1 cellular context compared by ENCODE assay signal in genomic region chr5:179618923-179619554, GRCh38.
TF ChIP-seq lines count a peak whose summit lies in the region.

No MANE protein-coding gene starts in this region.

TF ChIP-seq in K562, 482 proteins besides CTCF, POLR2A, EP300 and RAD21 (continued from another document):
- no peak for TF ChIP-seq FUS (optimal IDR thresholded peaks at IDR 0.05; ENCODE audit: low read depth, low read length)
- TF ChIP-seq, protein P1, sequence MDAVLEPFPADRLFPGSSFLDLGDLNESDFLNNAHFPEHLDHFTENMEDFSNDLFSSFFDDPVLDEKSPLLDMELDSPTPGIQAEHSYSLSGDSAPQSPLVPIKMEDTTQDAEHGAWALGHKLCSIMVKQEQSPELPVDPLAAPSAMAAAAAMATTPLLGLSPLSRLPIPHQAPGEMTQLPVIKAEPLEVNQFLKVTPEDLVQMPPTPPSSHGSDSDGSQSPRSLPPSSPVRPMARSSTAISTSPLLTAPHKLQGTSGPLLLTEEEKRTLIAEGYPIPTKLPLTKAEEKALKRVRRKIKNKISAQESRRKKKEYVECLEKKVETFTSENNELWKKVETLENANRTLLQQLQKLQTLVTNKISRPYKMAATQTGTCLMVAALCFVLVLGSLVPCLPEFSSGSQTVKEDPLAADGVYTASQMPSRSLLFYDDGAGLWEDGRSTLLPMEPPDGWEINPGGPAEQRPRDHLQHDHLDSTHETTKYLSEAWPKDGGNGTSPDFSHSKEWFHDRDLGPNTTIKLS (IDR thresholded peaks at IDR 0.05; ENCODE audit: borderline replicate concordance, low read depth) = no peak
- TF ChIP-seq, protein P2, sequence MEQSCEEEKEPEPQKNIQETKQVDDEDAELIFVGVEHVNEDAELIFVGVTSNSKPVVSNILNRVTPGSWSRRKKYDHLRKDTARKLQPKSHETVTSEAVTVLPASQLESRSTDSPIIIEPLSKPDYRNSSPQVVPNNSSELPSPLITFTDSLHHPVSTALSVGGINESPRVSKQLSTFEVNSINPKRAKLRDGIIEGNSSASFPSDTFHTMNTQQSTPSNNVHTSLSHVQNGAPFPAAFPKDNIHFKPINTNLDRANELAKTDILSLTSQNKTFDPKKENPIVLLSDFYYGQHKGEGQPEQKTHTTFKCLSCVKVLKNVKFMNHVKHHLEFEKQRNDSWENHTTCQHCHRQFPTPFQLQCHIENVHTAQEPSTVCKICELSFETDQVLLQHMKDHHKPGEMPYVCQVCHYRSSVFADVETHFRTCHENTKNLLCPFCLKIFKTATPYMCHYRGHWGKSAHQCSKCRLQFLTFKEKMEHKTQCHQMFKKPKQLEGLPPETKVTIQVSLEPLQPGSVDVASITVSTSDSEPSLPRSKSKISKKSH (CRISPR knock-in tag; IDR thresholded peaks at IDR 0.05) = no peak
- no peak for TF ChIP-seq NFE2L1 (tag; IDR thresholded peaks at IDR 0.05; ENCODE audit: borderline replicate concordance, low read depth)
- TF ChIP-seq FOXK2 (conservative IDR thresholded peaks at IDR 0.05 in 1 of 2, IDR thresholded peaks at IDR 0.05 in 1 of 2; ENCODE audit: low read depth in 2 of 2) = no peak
- no peak for TF ChIP-seq PHF21A (IDR thresholded peaks at IDR 0.05; ENCODE audit: borderline replicate concordance, low read depth)
- peak; percentile 51; the same call in 1 of the 2 replicates for TF ChIP-seq RBFOX2 (IDR thresholded peaks at IDR 0.05; ENCODE audit: low read depth, low read length)
- TF ChIP-seq, protein P3, sequence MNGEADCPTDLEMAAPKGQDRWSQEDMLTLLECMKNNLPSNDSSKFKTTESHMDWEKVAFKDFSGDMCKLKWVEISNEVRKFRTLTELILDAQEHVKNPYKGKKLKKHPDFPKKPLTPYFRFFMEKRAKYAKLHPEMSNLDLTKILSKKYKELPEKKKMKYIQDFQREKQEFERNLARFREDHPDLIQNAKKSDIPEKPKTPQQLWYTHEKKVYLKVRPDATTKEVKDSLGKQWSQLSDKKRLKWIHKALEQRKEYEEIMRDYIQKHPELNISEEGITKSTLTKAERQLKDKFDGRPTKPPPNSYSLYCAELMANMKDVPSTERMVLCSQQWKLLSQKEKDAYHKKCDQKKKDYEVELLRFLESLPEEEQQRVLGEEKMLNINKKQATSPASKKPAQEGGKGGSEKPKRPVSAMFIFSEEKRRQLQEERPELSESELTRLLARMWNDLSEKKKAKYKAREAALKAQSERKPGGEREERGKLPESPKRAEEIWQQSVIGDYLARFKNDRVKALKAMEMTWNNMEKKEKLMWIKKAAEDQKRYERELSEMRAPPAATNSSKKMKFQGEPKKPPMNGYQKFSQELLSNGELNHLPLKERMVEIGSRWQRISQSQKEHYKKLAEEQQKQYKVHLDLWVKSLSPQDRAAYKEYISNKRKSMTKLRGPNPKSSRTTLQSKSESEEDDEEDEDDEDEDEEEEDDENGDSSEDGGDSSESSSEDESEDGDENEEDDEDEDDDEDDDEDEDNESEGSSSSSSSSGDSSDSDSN (IDR thresholded peaks at IDR 0.05; ENCODE audit: borderline replicate concordance in 1 of 2, low read depth in 2 of 2, low read length in 2 of 2) = no peak
- TF ChIP-seq, protein P4, sequence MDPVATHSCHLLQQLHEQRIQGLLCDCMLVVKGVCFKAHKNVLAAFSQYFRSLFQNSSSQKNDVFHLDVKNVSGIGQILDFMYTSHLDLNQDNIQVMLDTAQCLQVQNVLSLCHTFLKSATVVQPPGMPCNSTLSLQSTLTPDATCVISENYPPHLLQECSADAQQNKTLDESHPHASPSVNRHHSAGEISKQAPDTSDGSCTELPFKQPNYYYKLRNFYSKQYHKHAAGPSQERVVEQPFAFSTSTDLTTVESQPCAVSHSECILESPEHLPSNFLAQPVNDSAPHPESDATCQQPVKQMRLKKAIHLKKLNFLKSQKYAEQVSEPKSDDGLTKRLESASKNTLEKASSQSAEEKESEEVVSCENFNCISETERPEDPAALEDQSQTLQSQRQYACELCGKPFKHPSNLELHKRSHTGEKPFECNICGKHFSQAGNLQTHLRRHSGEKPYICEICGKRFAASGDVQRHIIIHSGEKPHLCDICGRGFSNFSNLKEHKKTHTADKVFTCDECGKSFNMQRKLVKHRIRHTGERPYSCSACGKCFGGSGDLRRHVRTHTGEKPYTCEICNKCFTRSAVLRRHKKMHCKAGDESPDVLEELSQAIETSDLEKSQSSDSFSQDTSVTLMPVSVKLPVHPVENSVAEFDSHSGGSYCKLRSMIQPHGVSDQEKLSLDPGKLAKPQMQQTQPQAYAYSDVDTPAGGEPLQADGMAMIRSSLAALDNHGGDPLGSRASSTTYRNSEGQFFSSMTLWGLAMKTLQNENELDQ (CRISPR knock-in tag; IDR thresholded peaks at IDR 0.05; ENCODE audit: borderline replicate concordance) = no peak
- no peak for TF ChIP-seq ZNF395 (CRISPR knock-in tag; IDR thresholded peaks at IDR 0.05)
- TF ChIP-seq CHD2 (IDR thresholded peaks at IDR 0.05; ENCODE audit: low read depth, low read length) = no peak
- TF ChIP-seq, protein P5, sequence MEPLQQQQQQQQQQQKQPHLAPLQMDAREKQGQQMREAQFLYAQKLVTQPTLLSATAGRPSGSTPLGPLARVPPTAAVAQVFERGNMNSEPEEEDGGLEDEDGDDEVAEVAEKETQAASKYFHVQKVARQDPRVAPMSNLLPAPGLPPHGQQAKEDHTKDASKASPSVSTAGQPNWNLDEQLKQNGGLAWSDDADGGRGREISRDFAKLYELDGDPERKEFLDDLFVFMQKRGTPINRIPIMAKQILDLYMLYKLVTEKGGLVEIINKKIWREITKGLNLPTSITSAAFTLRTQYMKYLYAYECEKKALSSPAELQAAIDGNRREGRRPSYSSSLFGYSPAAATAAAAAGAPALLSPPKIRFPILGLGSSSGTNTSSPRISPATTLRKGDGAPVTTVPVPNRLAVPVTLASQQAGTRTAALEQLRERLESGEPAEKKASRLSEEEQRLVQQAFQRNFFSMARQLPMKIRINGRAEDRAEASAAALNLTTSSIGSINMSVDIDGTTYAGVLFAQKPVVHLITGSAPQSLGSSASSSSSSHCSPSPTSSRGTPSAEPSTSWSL (CRISPR knock-in tag; IDR thresholded peaks at IDR 0.05; ENCODE audit: borderline replicate concordance) = no peak
- TF ChIP-seq ZBTB5 (IDR thresholded peaks at IDR 0.05) = no peak
- peak; percentile 44 for TF ChIP-seq CHD1 (IDR thresholded peaks at IDR 0.05; ENCODE audit: low read length)
- TF ChIP-seq TAF1 (IDR thresholded peaks at IDR 0.05; ENCODE audit: control insufficient read depth, extremely low read depth, insufficient read depth, low read length, severe bottlenecking) = no peak
TF ChIP-seq in K562: peak in this region for 3.
